Comparison of ENCODE assay signal across 19 cellular contexts in the genomic region with DNA sequence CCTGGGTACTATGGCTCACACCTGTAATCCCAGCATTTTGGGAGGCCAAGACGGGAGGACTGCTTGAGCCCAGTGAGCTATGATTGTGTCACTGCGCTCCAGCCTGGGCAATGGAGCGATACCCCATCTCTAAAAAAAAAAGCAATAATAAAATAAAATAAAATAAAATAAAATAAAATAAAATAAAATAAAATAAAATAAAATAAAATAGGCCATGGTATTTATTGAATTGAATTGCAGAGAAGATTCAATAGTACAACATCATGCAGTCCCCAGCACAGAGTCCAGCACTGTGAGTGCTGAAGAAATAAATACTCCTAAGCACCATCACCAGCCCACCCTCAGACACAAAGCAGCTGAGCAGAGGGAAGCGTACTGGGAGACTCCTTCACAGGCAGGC.
DNase-seq lines count a peak whose midpoint lies in the region; ATAC-seq and TF ChIP-seq lines count a peak whose summit lies in the region.
"Had no signal": no experiment of that assay in that cellular context is flagged by ENCODE, and none has a peak within 500 bp of the region (broad histone marks: within the 10 kb centered on the region; RNA-seq: fewer than 3 reads in every experiment).

No MANE protein-coding gene starts in this region.

- peaks cover 5% of the 10 kb centered on the region; the same call in 1 of the 2 replicates for H3K36me3 Mint-ChIP-seq in WTC11

- H3K4me1 Mint-ChIP-seq in WTC11, result no peaks in the 10 kb centered on the region
- H3K4me1 Mint-ChIP-seq: CD14-positive monocyte; CD8-positive, alpha-beta memory T cell had no signal

- DNase-seq in NCI-H2171 treated with DMSO at 0.1 percent for 48 hours (lab: John Stamatoyannopoulos, UW) (peak; percentile 48), NCI-H2171 (lab: John Stamatoyannopoulos, UW) (no peak), NCI-H524 treated with DMSO at 0.1 percent for 48 hours (lab: John Stamatoyannopoulos, UW) (peak; percentile 52), WTC11 (ENCODE audit: low spot score) (no peak)
- no peak for DNase-seq in stimulated activated CD4-positive, alpha-beta T cell treated with anti-CD3 and anti-CD28 coated beads, Interleukin-4, amount 100 ng/mL, for 4 hours
- DNase-seq: 8988T; ACHN; AML-193; BE2C; CD4-positive, alpha-beta T cell; CD8-positive, alpha-beta memory T cell; DMS153; DND-41; GM23248; H7; HCEC 1CT had no signal

- no peaks in the 10 kb centered on the region for H3K27me3 Mint-ChIP-seq in WTC11 (ENCODE audit: low read depth)
- H3K27me3 Mint-ChIP-seq: CD4-positive, alpha-beta T cell; CD8-positive, alpha-beta memory T cell had no signal

- H3K27ac Mint-ChIP-seq in WTC11, result no peak overlapping the region
- H3K27ac Mint-ChIP-seq: CD4-positive, alpha-beta T cell; CD8-positive, alpha-beta memory T cell had no signal

- CTCF ChIA-PET in WTC11 (lab: Charles Lee), result interaction anchor here (0.8 to 1.4 kb wide), 2 partner anchors 26 to 528 kb away, joined by 4 to 7 read pairs; no protein-coding TSS in a partner anchor

- H3K4me3 Mint-ChIP-seq in WTC11, result no peak overlapping the region
- H3K4me3 Mint-ChIP-seq: CD14-positive monocyte; CD4-positive, alpha-beta T cell; CD8-positive, alpha-beta memory T cell had no signal

- TF ChIP-seq CTCF in WTC11 (IDR thresholded peaks at IDR 0.05), result no peak

- POLR2A ChIA-PET in WTC11 (lab: Charles Lee), result no interaction called here

- no peak for ATAC-seq in WTC11
- ATAC-seq in GM19328 (IDR thresholded peaks at IDR 0.05; ENCODE audit: unreplicated experiment), result no peak
- ATAC-seq: A549 had no signal

- no peaks in the 10 kb centered on the region for H3K9me3 Mint-ChIP-seq in WTC11
- H3K9me3 Mint-ChIP-seq: CD14-positive monocyte; CD4-positive, alpha-beta T cell; CD8-positive, alpha-beta memory T cell had no signal

TF ChIP-seq in WTC11, 78 proteins besides CTCF, POLR2A, EP300 and RAD21:
- TF ChIP-seq ZNF263 (CRISPR knock-in tag; IDR thresholded peaks at IDR 0.05; ENCODE audit: low read depth) (no peak), HMGA2 (CRISPR knock-in tag; IDR thresholded peaks at IDR 0.05) (peak; percentile 92)
TF ChIP-seq in WTC11: peak in this region for 1.

Comparison
In these comparisons a context has a peak if more than half of its experiments do, and no peak if none do; other contexts are left out.
1. DNase-seq: peak in NCI-H2171 treated with DMSO at 0.1 percent for 48 hours (single experiment) and NCI-H524 treated with DMSO at 0.1 percent for 48 hours (single experiment); none in NCI-H2171 (single experiment), WTC11 (single experiment) and stimulated activated CD4-positive, alpha-beta T cell treated with anti-CD3 and anti-CD28 coated beads, Interleukin-4, amount 100 ng/mL, for 4 hours (0 of 2).